ENCODE assay signal across 1 cellular context in the genomic region with DNA sequence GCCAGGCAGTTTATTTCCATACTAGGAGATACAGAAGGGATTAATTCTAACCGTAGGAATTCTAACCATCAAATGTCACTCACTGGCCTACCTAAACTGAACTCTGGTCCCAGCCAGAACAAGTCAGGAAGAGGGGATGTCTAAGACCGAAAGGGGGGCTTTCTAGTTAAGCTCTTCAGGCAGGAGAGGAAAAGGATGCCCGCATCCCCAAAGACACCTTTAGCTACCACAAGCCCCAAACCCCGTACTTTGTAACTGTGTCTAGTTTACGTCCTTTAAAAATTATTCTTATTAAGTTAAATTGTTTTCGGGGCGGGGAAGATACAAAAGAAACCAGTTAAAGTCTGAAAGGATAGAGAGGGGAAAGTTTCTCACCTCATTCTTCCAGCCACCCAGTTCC.
TF ChIP-seq lines count a peak whose summit lies in the region.

No MANE protein-coding gene starts in this region.

TF ChIP-seq in H1, 55 proteins besides CTCF, POLR2A, EP300 and RAD21:
- TF ChIP-seq KDM5A (IDR thresholded peaks at IDR 0.05; ENCODE audit: low read length) (no peak), SP2 (IDR thresholded peaks at IDR 0.05; ENCODE audit: low read length) (no peak), MAX (IDR thresholded peaks at IDR 0.05) (no peak), HDAC6 (IDR thresholded peaks at IDR 0.05; ENCODE audit: low read depth, low read length) (no peak), SAP30 (IDR thresholded peaks at IDR 0.05; ENCODE audit: insufficient read depth, insufficient replicate concordance, low read length) (no peak), ASH2L (IDR thresholded peaks at IDR 0.05; ENCODE audit: low read length) (no peak), NANOG (IDR thresholded peaks at IDR 0.05; ENCODE audit: insufficient read depth, low read depth, low read length, poor library complexity, severe bottlenecking) (no peak), POU5F1 (IDR thresholded peaks at IDR 0.05; ENCODE audit: low read depth, low read length) (no peak), TAF1 (IDR thresholded peaks at IDR 0.05; ENCODE audit: low read depth, low read length) (no peak), RNF2 (IDR thresholded peaks at IDR 0.05; ENCODE audit: borderline replicate concordance, low read depth, low read length, missing control alignments, poor library complexity, severe bottlenecking) (no peak), SP1 (IDR thresholded peaks at IDR 0.05; ENCODE audit: low read depth, low read length) (no peak), SIN3A (conservative IDR thresholded peaks at IDR 0.05 in 1 of 2, IDR thresholded peaks at IDR 0.05 in 1 of 2; ENCODE audit: low read depth in 1 of 2, low read length in 2 of 2) (no peak), RBBP5 (IDR thresholded peaks at IDR 0.05; ENCODE audit: borderline replicate concordance, low read depth, low read length) (no peak), KDM1A (IDR thresholded peaks at IDR 0.05; ENCODE audit: borderline replicate concordance, low read length) (no peak), KDM4A (IDR thresholded peaks at IDR 0.05; ENCODE audit: low read depth, low read length, severe bottlenecking) (no peak)
